1 cellular context compared by ENCODE assay signal in the genomic region with DNA sequence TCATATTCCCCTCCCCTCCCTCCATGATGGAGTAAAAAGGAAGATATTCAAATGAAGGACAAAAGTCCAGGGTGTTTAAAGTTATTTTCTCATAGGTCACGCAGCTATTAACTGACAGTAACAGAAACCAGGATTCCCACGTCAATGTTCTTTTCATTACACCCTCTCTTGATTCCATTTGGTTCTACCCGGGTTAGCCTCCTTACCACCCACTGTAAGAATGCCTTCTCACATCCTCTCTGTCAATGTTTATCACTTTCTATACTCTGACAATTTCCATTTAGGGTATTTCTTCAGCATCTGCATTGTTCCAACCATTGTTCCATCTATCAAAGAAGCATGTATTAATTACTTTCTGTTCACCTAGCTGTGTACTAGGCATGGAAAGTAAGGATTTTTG.
TF ChIP-seq lines count a peak whose summit lies in the region.

No MANE protein-coding gene starts in this region.

TF ChIP-seq in K562, 482 proteins besides CTCF, POLR2A, EP300 and RAD21:
- TF ChIP-seq SP1 (CRISPR knock-in tag; IDR thresholded peaks at IDR 0.05): 0 out of 2 replicates have a peak, but pooled peaks have one; percentile 37
- TF ChIP-seq NR4A1 (CRISPR knock-in tag; IDR thresholded peaks at IDR 0.05): no peak
- TF ChIP-seq NR4A1 (tag; IDR thresholded peaks at IDR 0.05): no peak
- TF ChIP-seq, protein P1, sequence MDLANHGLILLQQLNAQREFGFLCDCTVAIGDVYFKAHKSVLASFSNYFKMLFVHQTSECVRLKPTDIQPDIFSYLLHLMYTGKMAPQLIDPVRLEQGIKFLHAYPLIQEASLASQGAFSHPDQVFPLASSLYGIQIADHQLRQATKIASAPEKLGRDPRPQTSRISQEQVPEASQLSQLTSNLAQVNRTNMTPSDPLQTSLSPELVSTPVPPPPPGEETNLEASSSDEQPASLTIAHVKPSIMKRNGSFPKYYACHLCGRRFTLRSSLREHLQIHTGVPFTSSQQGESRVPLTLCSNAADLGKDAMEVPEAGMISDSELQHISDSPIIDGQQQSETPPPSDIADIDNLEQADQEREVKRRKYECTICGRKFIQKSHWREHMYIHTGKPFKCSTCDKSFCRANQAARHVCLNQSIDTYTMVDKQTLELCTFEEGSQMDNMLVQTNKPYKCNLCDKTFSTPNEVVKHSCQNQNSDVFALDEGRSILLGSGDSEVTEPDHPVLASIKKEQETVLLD (IDR thresholded peaks at IDR 0.05): no peak
